Comparison of ENCODE assay signal across 34 cellular contexts in genomic region chr12:30482650-30483049, GRCh38.
"Had no signal": no experiment of that assay in that cellular context is flagged by ENCODE, and none has a peak within 500 bp of the region (broad histone marks: within the 10 kb centered on the region; RNA-seq: fewer than 3 reads in every experiment).

No MANE protein-coding gene starts in this region.

- H3K27me3 ChIP-seq: adrenal gland, ascending aorta, body of pancreas, brain microvascular endothelial cell, breast epithelium, cardiac muscle cell had no signal

- H3K9me3 ChIP-seq: adrenal gland, ascending aorta, body of pancreas, breast epithelium had no signal

- DNase-seq: activated effector memory CD4-positive, alpha-beta T cell treated with anti-CD3 and anti-CD28 coated beads, Interleukin-2, amount 50 U/mL, for 16 hours; activated effector memory CD4-positive, alpha-beta T cell treated with Interleukin-2 at 50 U/mL for 16 hours; activated gamma-delta T cell; activated gamma-delta T cell treated with Interleukin-2 at 50 U/mL for 16 hours; activated naive CD4-positive, alpha-beta T cell; activated naive CD4-positive, alpha-beta T cell treated with anti-CD3 and anti-CD28 coated beads for 36 hours; activated naive CD4-positive, alpha-beta T cell treated with anti-CD3 and anti-CD28 coated beads, Interleukin-2, amount 10 ng/mL, durations not matched to agents 7 days and 5 days; activated naive CD4-positive, alpha-beta T cell treated with anti-CD3 and anti-CD28 coated beads, Interleukin-2, amount 50 U/mL, for 16 hours; activated naive CD4-positive, alpha-beta T cell treated with Interleukin-2 at 50 U/mL for 16 hours; activated naive CD8-positive, alpha-beta T cell treated with anti-CD3 and anti-CD28 coated beads for 36 hours; activated naive CD8-positive, alpha-beta T cell treated with anti-CD3 and anti-CD28 coated beads, Interleukin-2, amount 10 ng/mL, durations not matched to agents 7 days and 5 days; activated naive CD8-positive, alpha-beta T cell treated with anti-CD3 and anti-CD28 coated beads, Interleukin-2, amount 50 U/mL, for 24 hours; activated T-cell treated with anti-CD3 and anti-CD28 coated beads, Interleukin-2, amount 50 U/mL, for 1 hour; activated T-cell treated with anti-CD3 and anti-CD28 coated beads, Interleukin-2, amount 50 U/mL, for 24 hours; activated T-cell treated with anti-CD3 and anti-CD28 coated beads, Interleukin-2, amount 50 U/mL, for 4 hours; activated T-cell treated with anti-CD3 and anti-CD28 coated beads, Interleukin-2, amount 50 U/mL, for 48 hours; activated T-cell treated with anti-CD3 and anti-CD28 coated beads, Interleukin-2, amount 50 U/mL, for 72 hours; adrenal gland; amniotic stem cell; amygdala; anterior cingulate cortex; aorta; body of pancreas; brain microvascular endothelial cell; caudate nucleus; central memory CD4-positive, alpha-beta T cell; cerebellar nuclear complex had no signal

- H3K36me3 ChIP-seq: adrenal gland, ascending aorta, brain microvascular endothelial cell, breast epithelium, cardiac muscle cell had no signal

- H3K27ac ChIP-seq: adrenal gland, ascending aorta, body of pancreas, brain microvascular endothelial cell, breast epithelium, cardiac muscle cell had no signal

- H3K4me1 ChIP-seq: adrenal gland, ascending aorta, body of pancreas, breast epithelium had no signal

- ATAC-seq: activated naive CD4-positive, alpha-beta T cell treated with anti-CD3 and anti-CD28 coated beads, Interleukin-2, amount 50 U/mL, for 72 hours; activated naive CD8-positive, alpha-beta T cell treated with anti-CD3 and anti-CD28 coated beads, Interleukin-2, amount 50 U/mL, for 24 hours; activated T-cell treated with anti-CD3 and anti-CD28 coated beads, Interleukin-2, amount 50 U/mL, for 4 hours; activated T-cell treated with anti-CD3 and anti-CD28 coated beads, Interleukin-2, amount 50 U/mL, for 72 hours; activated T-helper 17 cell treated with anti-CD3 and anti-CD28 coated beads, Interleukin-2, amount 50 U/mL, for 72 hours; body of pancreas had no signal

- H3K4me3 ChIP-seq: adrenal gland, ascending aorta, body of pancreas, breast epithelium, cardiac muscle cell had no signal

- FAIRE-seq: astrocyte, bronchial epithelial cell had no signal
